In genomic region chr15:55289573-55290360, GRCh38 we compare ENCODE assay signal across 1 cellular context.
TF ChIP-seq lines count a peak whose summit lies in the region.

TSS of gene RAB27A (minus strand) at chr15:55289813. CDS start at chr15:55234934, 54,879 bp downstream.

TF ChIP-seq in GM12878, 131 proteins besides CTCF, POLR2A, EP300 and RAD21 (continued from another document):
- TF ChIP-seq RELB (IDR thresholded peaks at IDR 0.05; ENCODE audit: low read depth): peak; percentile 16; the same call in 1 of the 2 replicates
- TF ChIP-seq SMARCA5 (IDR thresholded peaks at IDR 0.05): no peak
- TF ChIP-seq SUZ12 (IDR thresholded peaks at IDR 0.05; ENCODE audit: unreplicated experiment): no peak
- TF ChIP-seq IRF5 (IDR thresholded peaks at IDR 0.05; ENCODE audit: borderline replicate concordance): no peak
- no peak for TF ChIP-seq SP1 (IDR thresholded peaks at IDR 0.05; ENCODE audit: low read depth, low read length)
